ENCODE assay signal across 26 cellular contexts in the genomic region with DNA sequence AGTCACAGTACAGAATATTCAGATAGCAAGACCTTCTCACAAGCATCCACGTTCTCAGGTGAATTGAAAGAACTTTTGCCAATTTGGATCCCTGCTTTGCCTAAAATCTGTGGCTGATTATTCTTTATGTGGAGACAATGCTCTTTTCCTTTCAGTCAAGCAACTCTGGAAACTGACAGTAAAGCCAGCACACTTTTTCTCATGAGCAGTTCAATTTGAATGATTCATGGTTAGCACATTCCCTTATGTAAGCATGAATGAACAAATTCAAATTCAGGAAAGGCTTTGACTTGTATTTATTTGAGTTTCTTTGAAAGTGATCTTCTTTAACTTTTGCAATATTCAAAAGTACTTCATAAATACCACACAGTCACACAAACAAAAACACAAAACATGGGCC. TPM values are rescaled to one million over a fixed set of nuclear protein-coding genes. Genes with fewer than 3 reads are reported as not detected.
DNase-seq lines count a peak whose midpoint lies in the region; ATAC-seq and TF ChIP-seq lines count a peak whose summit lies in the region.
"Had no signal": no experiment of that assay in that cellular context is flagged by ENCODE, and none has a peak within 500 bp of the region (broad histone marks: within the 10 kb centered on the region; RNA-seq: fewer than 3 reads in every experiment).

No MANE protein-coding gene starts in this region.

- H3K9me2 ChIP-seq in GM23248 (ENCODE audit: insufficient read depth), result no peaks in the 10 kb centered on the region

- H3K27me3 ChIP-seq in GM23248 (replicated peaks; ENCODE audit: insufficient read depth) (no peaks in the 10 kb centered on the region), aorta (ENCODE audit: control insufficient read depth in 1 of 2, insufficient read depth in 2 of 2, low read length in 1 of 2) (no peaks in the 10 kb centered on the region)
- H3K27me3 ChIP-seq: adrenal gland, testis had no signal

- no peaks in the 10 kb centered on the region for H4K20me1 ChIP-seq in GM23248 (ENCODE audit: insufficient read depth)

- TF ChIP-seq CTCF in astrocyte of the spinal cord (IDR thresholded peaks at IDR 0.05; ENCODE audit: low read depth, low read length) (no peak), retinal pigment epithelial cell (conservative IDR thresholded peaks at IDR 0.05; ENCODE audit: low read depth, low read length) (no peak)

- ATAC-seq in HG03565 (IDR thresholded peaks at IDR 0.05; ENCODE audit: unreplicated experiment) (no peak), aorta (ENCODE audit: low FRiP score) (no peak)
- ATAC-seq: CD8-positive, alpha-beta T cell; esophagus mucosa; K562; left ventricle myocardium superior; right cardiac atrium had no signal

- 5 to 11% methylated on average over 1 of the region's 1 CpG for WGBS in GM23248 (ENCODE audit: low coverage in 1 of 2, low lambda C conversion rate in 2 of 2, missing lambda C conversion rate in 2 of 2), 2 experiments
- 51 to 64% methylated on average over 1 of the region's 1 CpG for WGBS in aorta, 2 donors

- DNase-seq in GM23248, result peak; percentile 12
- DNase-seq in astrocyte of the spinal cord (ENCODE audit: low read depth, low spot score), result peak; percentile 29
- DNase-seq in inferior parietal cortex (ENCODE audit: extremely low spot score), result peak; percentile 45
- DNase-seq in retinal pigment epithelial cell (ENCODE audit: low read depth), result peak; percentile 21
- DNase-seq in T1000 (lab: John Stamatoyannopoulos, UW), result no peak
- DNase-seq in aorta, result no peak
- no peak for DNase-seq in activated CD4-positive, alpha-beta T cell treated with anti-CD3 and anti-CD28 coated beads for 1 hour
- DNase-seq: activated CD4-positive, alpha-beta T cell treated with anti-CD3 and anti-CD28 coated beads, Interleukin-2, amount 50 U/mL, for 1 hour; activated CD8-positive, alpha-beta memory T cell treated with anti-CD3 and anti-CD28 coated beads, Interleukin-2, amount 50 U/mL, for 4 hours; activated effector memory CD4-positive, alpha-beta T cell treated with Interleukin-2 at 50 U/mL for 16 hours; adrenal gland; CD8-positive, alpha-beta T cell; central memory CD4-positive, alpha-beta T cell; effector CD4-positive, alpha-beta T cell; glutamatergic neuron; left ventricle myocardium superior; NCI-H1694 treated with DMSO at 0.1 percent for 48 hours; NCI-H82; OCI-M1; right cardiac atrium; SIG-M5; stimulated activated CD4-positive, alpha-beta T cell treated with anti-CD3 and anti-CD28 coated beads, Interleukin-15, amount 100 ng/mL, for 24 hours; testis had no signal

- no peak overlapping the region for H3K27ac ChIP-seq in GM23248
- H3K27ac ChIP-seq in aorta (ENCODE audit: low read depth in 1 of 2, low read length in 2 of 2), result no peak overlapping the region
- H3K27ac ChIP-seq: adrenal gland, testis had no signal

- no peaks in the 10 kb centered on the region for H3K4me1 ChIP-seq in GM23248 (ENCODE audit: insufficient read depth)
- H3K4me1 ChIP-seq in aorta (ENCODE audit: control insufficient read depth in 1 of 2, insufficient read depth in 2 of 2, low read length in 2 of 2), result peaks cover 0 to 2% of the 10 kb centered on the region in 2 donors
- H3K4me1 ChIP-seq: adrenal gland, testis had no signal

- in situ Hi-C loops in GM23248 (cut with MboI), result no loop called here
- in situ Hi-C loops in astrocyte of the spinal cord (cut with HindIII; ENCODE audit: low sequenced_read_pairs), result no loop called here

- no peaks in the 10 kb centered on the region for H3F3A ChIP-seq in GM23248 (ENCODE audit: insufficient read depth)

- intact Hi-C loops in aorta (cut with DNase I), result no loop called here

- no peaks in the 10 kb centered on the region for H3K79me2 ChIP-seq in GM23248 (ENCODE audit: insufficient read depth)

- no peak overlapping the region for H2AFZ ChIP-seq in GM23248

- no peak overlapping the region for H3K9ac ChIP-seq in GM23248

- no peak overlapping the region for H3K4me2 ChIP-seq in GM23248 (ENCODE audit: unreplicated experiment)

- H3K4me3 ChIP-seq in GM23248 (no peak overlapping the region), astrocyte of the spinal cord (ENCODE audit: low read depth, low read length) (no peak overlapping the region), retinal pigment epithelial cell (ENCODE audit: low read length) (no peak overlapping the region), aorta (ENCODE audit: low read length in 2 of 2) (no peak overlapping the region)
- H3K4me3 ChIP-seq: adrenal gland, K562, testis had no signal

- no peaks in the 10 kb centered on the region for H3K36me3 ChIP-seq in GM23248 (ENCODE audit: low read depth)
- no peaks in the 10 kb centered on the region for H3K36me3 ChIP-seq in aorta (ENCODE audit: control insufficient read depth in 1 of 2, insufficient read depth in 2 of 2, low read length in 1 of 2)
- H3K36me3 ChIP-seq: adrenal gland had no signal

- H3K9me3 ChIP-seq in GM23248 (ENCODE audit: low read depth) (no peaks in the 10 kb centered on the region), aorta (ENCODE audit: control insufficient read depth, low read length) (no peaks in the 10 kb centered on the region)
- H3K9me3 ChIP-seq: adrenal gland, testis had no signal

RNA-seq across cellular contexts. Expression of gene MEOX2, which starts 57.6 kb away (rescaled TPM):
- total RNA-seq in GM23248 (2014; rRNA removed; shearing (Covaris generic)), result not detected in 2 replicates
- polyA plus RNA-seq in GM23248 (2016; fragmentation: Nextera tagmentation; extraction: Ambion mirVana) (not detected in 2 replicates), aorta (1 to 10 TPM; 3.5 to 5.4 TPM)
- 10 to 100 TPM; 14.4 to 35.9 TPM for total RNA-seq in aorta
- total RNA-seq: CD8-positive, alpha-beta T cell; K562 had no signal
- polyA plus RNA-seq: K562 had no signal

Comparison
In these comparisons a context has a peak if more than half of its experiments do, and no peak if none do; other contexts are left out.
1. DNase-seq: peak in GM23248 (single experiment), astrocyte of the spinal cord (single experiment), inferior parietal cortex (single experiment) and retinal pigment epithelial cell (single experiment); none in T1000 (single experiment), aorta (0 of 2) and activated CD4-positive, alpha-beta T cell treated with anti-CD3 and anti-CD28 coated beads for 1 hour (single experiment).
2. RNA of gene MEOX2, which starts 57.6 kb away (total RNA-seq): 14.4 to 35.9 TPM in aorta; not detected in GM23248; every median in the first group is over 10 times any median in the second.